In the genomic region with DNA sequence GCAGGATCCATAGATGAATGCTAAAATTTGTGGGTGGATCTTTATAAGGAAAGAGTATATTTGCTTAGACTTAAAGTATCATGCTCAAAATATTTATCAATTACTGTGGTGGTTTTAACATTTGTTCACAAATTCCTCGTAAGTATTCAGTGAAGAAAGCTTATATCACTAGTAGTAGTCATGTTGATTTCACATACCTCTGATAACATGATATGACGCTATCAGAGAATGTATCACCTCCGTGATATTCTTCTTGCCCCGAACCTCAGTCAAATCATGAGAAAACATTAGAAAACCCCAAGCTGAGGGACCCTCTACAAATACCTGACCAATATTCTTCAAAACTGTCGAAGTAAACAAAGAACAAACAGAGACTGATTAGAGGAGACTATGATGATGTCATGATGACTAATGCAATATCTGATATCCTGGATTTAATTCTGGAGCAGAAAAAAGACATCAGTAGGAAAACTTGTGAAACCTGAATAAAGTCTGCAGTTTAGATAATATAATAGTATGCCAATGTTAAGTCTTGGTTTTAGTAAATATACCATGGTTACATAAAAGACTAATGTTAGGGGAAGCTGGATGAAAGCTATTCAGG, we compare ENCODE assay signal across 1 cellular context.
A peak's percentile ranks its signal among the peaks of the same experiment; 100 is the strongest.
TF ChIP-seq lines count a peak whose summit lies in the region.

No MANE protein-coding gene starts in this region.

TF ChIP-seq in A549, 52 proteins besides CTCF, POLR2A, EP300 and RAD21 (continued from another document):
- TF ChIP-seq FOSL2 (IDR thresholded peaks at IDR 0.05) (no peak), FOSL2 (CRISPR knock-in tag; IDR thresholded peaks at IDR 0.05) (peak; percentile 28; the same call in 1 of the 2 replicates), KDM1A (IDR thresholded peaks at IDR 0.05; ENCODE audit: low read depth) (no peak)
